Comparison of ENCODE assay signal across 17 cellular contexts in genomic region chr9:99055384-99055783, GRCh38. TPM values are rescaled to one million over a fixed set of nuclear protein-coding genes. Genes with fewer than 3 reads are reported as not detected.
DNase-seq lines count a peak whose midpoint lies in the region; ATAC-seq and TF ChIP-seq lines count a peak whose summit lies in the region.
"Had no signal": no experiment of that assay in that cellular context is flagged by ENCODE, and none has a peak within 500 bp of the region (broad histone marks: within the 10 kb centered on the region; RNA-seq: fewer than 3 reads in every experiment).

No MANE protein-coding gene starts in this region.

- H3K27ac Mint-ChIP-seq in activated naive CD8-positive, alpha-beta T cell treated with anti-CD3 and anti-CD28 coated beads, Interleukin-2, amount 50 U/mL, for 24 hours, result peak overlapping the region; percentile 40
- H3K27ac Mint-ChIP-seq: activated B cell treated with CpG ODN at 0.5 μM for 24 hours; CD4-positive, alpha-beta T cell had no signal

- H3K4ac ChIP-seq in IMR-90 (ENCODE audit: low read depth, low read length), result peak overlapping the region; percentile 44

- peak overlapping the region; percentile 46; the same call in 1 of the 2 replicates for H2BK120ac ChIP-seq in IMR-90 (ENCODE audit: low read depth, low read length)

- H3K27ac ChIP-seq in IMR-90 (ENCODE audit: insufficient read depth, low read length), result no peak overlapping the region
- H3K27ac ChIP-seq: colonic mucosa, gastrocnemius medialis had no signal

- BruUV-seq in IMR-90 (replicated peaks; lab: Mats Ljungman, UMichigan), result no TSS peak

- no peaks in the 10 kb centered on the region for H3K27me3 ChIP-seq in IMR-90 (ENCODE audit: control insufficient read depth, insufficient read depth, low read length)
- H3K27me3 ChIP-seq: colonic mucosa, gastrocnemius medialis had no signal

- no peak overlapping the region for H2BK5ac ChIP-seq in IMR-90 (ENCODE audit: low read depth, low read length, poor library complexity, severe bottlenecking)

- WGBS in IMR-90 (ENCODE audit: extremely low coverage in 2 of 2, insufficient read length in 1 of 2), 2 experiments, result no CpG with 5 or more reads among the region's 1 CpG

- H3K36me3 ChIP-seq in IMR-90 (ENCODE audit: control insufficient read depth, insufficient read depth, low read length), result peaks cover 58% of the 10 kb centered on the region; the same call in 1 of the 2 replicates
- H3K36me3 ChIP-seq: colonic mucosa, gastrocnemius medialis had no signal

- no peaks in the 10 kb centered on the region for H3K9me3 ChIP-seq in IMR-90 (ENCODE audit: control insufficient read depth, insufficient read depth, low read length)
- H3K9me3 ChIP-seq: colonic mucosa, gastrocnemius medialis had no signal

- no peak overlapping the region for H3K4me2 ChIP-seq in IMR-90 (ENCODE audit: low read depth, low read length)

- H3K4me3 Mint-ChIP-seq in activated naive CD8-positive, alpha-beta T cell treated with anti-CD3 and anti-CD28 coated beads, Interleukin-2, amount 50 U/mL, for 24 hours, result no peak overlapping the region
- H3K4me3 Mint-ChIP-seq: activated B cell treated with CpG ODN at 0.5 μM for 24 hours, neural crest cell had no signal

- no peak overlapping the region for H2AK9ac ChIP-seq in IMR-90 (replicated peaks; ENCODE audit: low read depth, low read length, poor library complexity)

- peaks cover 33% of the 10 kb centered on the region for H3K9me1 ChIP-seq in IMR-90 (ENCODE audit: insufficient read depth, low read length)

- H3K9me3 Mint-ChIP-seq in activated naive CD8-positive, alpha-beta T cell treated with anti-CD3 and anti-CD28 coated beads, Interleukin-2, amount 50 U/mL, for 24 hours, result no peaks in the 10 kb centered on the region
- H3K9me3 Mint-ChIP-seq: activated B cell treated with CpG ODN at 0.5 μM for 24 hours; CD4-positive, alpha-beta T cell; neural crest cell had no signal

- intact Hi-C loops in IMR-90 (cut with micrococcal nuclease), result no loop called here

- peaks cover 25% of the 10 kb centered on the region for H3K4me1 ChIP-seq in IMR-90 (ENCODE audit: control insufficient read depth, insufficient read depth, low read length)
- H3K4me1 ChIP-seq: colonic mucosa had no signal

- H3K36me3 Mint-ChIP-seq in activated naive CD8-positive, alpha-beta T cell treated with anti-CD3 and anti-CD28 coated beads, Interleukin-2, amount 50 U/mL, for 24 hours (ENCODE audit: low read depth), result no peaks in the 10 kb centered on the region

- H2BK20ac ChIP-seq in IMR-90 (ENCODE audit: low read depth, low read length), result peak overlapping the region; percentile 50; the same call in 1 of the 2 replicates

- TF ChIP-seq RAD21 in IMR-90 (IDR thresholded peaks at IDR 0.05; ENCODE audit: low read length), result no peak

- H4K8ac ChIP-seq in IMR-90 (ENCODE audit: low read depth in 2 of 2, low read length in 2 of 2), result no peak overlapping the region

- H4K5ac ChIP-seq in IMR-90 (ENCODE audit: low read depth, low read length), result no peak overlapping the region

- POLR2A ChIA-PET in IMR-90 (lab: Charles Lee; ENCODE audit: unreplicated experiment), result no interaction called here

- peak overlapping the region; percentile 26; the same call in 1 of the 2 replicates for H3K14ac ChIP-seq in IMR-90 (replicated peaks; ENCODE audit: low read depth, low read length)

- TF ChIP-seq POLR2A in IMR-90 (IDR thresholded peaks at IDR 0.05; ENCODE audit: low read depth, low read length) (no peak), erythroblast (IDR thresholded peaks at IDR 0.05; ENCODE audit: low read length) (no peak)

- H4K91ac ChIP-seq in IMR-90 (ENCODE audit: insufficient read depth, low read depth, low read length), result peak overlapping the region; percentile 50; the same call in 1 of the 2 replicates

- CTCF ChIA-PET in IMR-90 (lab: Yijun Ruan, JAX), result interaction anchor here (0.7 to 0.8 kb wide), 2 partner anchors 30 to 203 kb away, joined by 3 read pairs; no protein-coding TSS in a partner anchor

- no peak overlapping the region for H3K4me3 ChIP-seq in IMR-90 (ENCODE audit: insufficient read depth, low read depth, low read length)
- H3K4me3 ChIP-seq: colonic mucosa, gastrocnemius medialis had no signal

- H3K79me1 ChIP-seq in IMR-90 (ENCODE audit: low read depth in 1 of 2, low read length in 2 of 2), result no peaks in the 10 kb centered on the region

- in situ Hi-C loops in IMR-90 (cut with MboI; ENCODE audit: low sequenced_read_pairs), result no loop called here

- no peak overlapping the region for H3K18ac ChIP-seq in IMR-90 (ENCODE audit: low read depth, low read length)

- no peak overlapping the region for H3K23ac ChIP-seq in IMR-90 (ENCODE audit: low read depth, low read length)

- H3K27me3 Mint-ChIP-seq in activated naive CD8-positive, alpha-beta T cell treated with anti-CD3 and anti-CD28 coated beads, Interleukin-2, amount 50 U/mL, for 24 hours, result no peaks in the 10 kb centered on the region
- H3K27me3 Mint-ChIP-seq: activated B cell treated with CpG ODN at 0.5 μM for 24 hours; CD4-positive, alpha-beta T cell had no signal

- H3K56ac ChIP-seq in IMR-90 (ENCODE audit: extremely low read depth, insufficient read depth, low read length), result no peak overlapping the region

- peak overlapping the region; percentile 75; the same call in 2 of the 3 replicates for H2BK15ac ChIP-seq in IMR-90 (ENCODE audit: low read depth, low read length)

- peak overlapping the region; percentile 76 for H2AK5ac ChIP-seq in IMR-90 (ENCODE audit: low read depth, low read length)

- no peak for TF ChIP-seq CTCF in IMR-90 (conservative IDR thresholded peaks at IDR 0.05; ENCODE audit: low read depth, low read length)

- H2AFZ ChIP-seq in IMR-90 (replicated peaks; ENCODE audit: low read length, poor library complexity), result no peak overlapping the region

- DNase-seq in A172 (ENCODE audit: low spot score) (peak; percentile 90), IMR-90 (no peak), iris pigment epithelial cell (ENCODE audit: low read depth) (peak; percentile 36), erythroblast (lab: John Stamatoyannopoulos, UW) (no peak), NCI-H187 treated with DMSO at 0.1 percent for 48 hours (lab: John Stamatoyannopoulos, UW) (no peak), SK-N-DZ (ENCODE audit: low spot score) (no peak)
- no peak for DNase-seq in activated naive CD8-positive, alpha-beta T cell treated with anti-CD3 and anti-CD28 coated beads, Interleukin-2, amount 50 U/mL, for 24 hours
- DNase-seq: ACHN; activated B cell treated with CpG ODN at 0.5 μM for 24 hours; CD4-positive, alpha-beta T cell; colonic mucosa; DMS53; gastrocnemius medialis; stimulated activated naive CD4-positive, alpha-beta T cell treated with Interleukin-2 at 50 U/mL for 16 hours; T-helper 1 cell had no signal

- peaks cover 70% of the 10 kb centered on the region for H3K4me1 Mint-ChIP-seq in activated naive CD8-positive, alpha-beta T cell treated with anti-CD3 and anti-CD28 coated beads, Interleukin-2, amount 50 U/mL, for 24 hours
- H3K4me1 Mint-ChIP-seq: neural crest cell had no signal

- dilution Hi-C loops in IMR-90 (cut with HindIII; ENCODE audit: low sequenced_read_pairs, unreplicated experiment), result no loop called here

- H4K20me1 ChIP-seq in IMR-90 (ENCODE audit: insufficient read depth, low read length), result no peaks in the 10 kb centered on the region

- no peak for ATAC-seq in IMR-90 (ENCODE audit: low read depth)
- ATAC-seq in activated naive CD8-positive, alpha-beta T cell treated with anti-CD3 and anti-CD28 coated beads, Interleukin-2, amount 50 U/mL, for 24 hours, result no peak
- no peak for ATAC-seq in GM21723 (IDR thresholded peaks at IDR 0.05; ENCODE audit: unreplicated experiment)
- ATAC-seq: gastrocnemius medialis had no signal

- no peak overlapping the region for H3K9ac ChIP-seq in IMR-90 (ENCODE audit: low read depth, low read length)

TF ChIP-seq in IMR-90, 13 proteins besides CTCF, POLR2A, EP300 and RAD21:
- TF ChIP-seq SMC3 (IDR thresholded peaks at IDR 0.05; ENCODE audit: low read depth, low read length) (no peak), CEBPB (IDR thresholded peaks at IDR 0.05; ENCODE audit: low read depth, low read length) (no peak)

RNA-seq across cellular contexts. Expression of gene TGFBR1, which starts 49.5 kb away (rescaled TPM):
- 30.3 and 31.1 TPM in 2 replicates for total RNA-seq in A172 (2014; rRNA removed; shearing (Covaris generic))
- 57.8 and 75.3 TPM in 2 replicates for total RNA-seq in IMR-90 (2012; rRNA removed)
- polyA plus RNA-seq in IMR-90 (2012; rRNA removed), result 10.2 and 15.1 TPM in 2 replicates
- 7.8 and 11.8 TPM in 2 replicates for polyA plus RNA-seq in IMR-90 (2012; cell fraction: cytosol; rRNA removed)
- polyA plus RNA-seq in IMR-90 (2012; cell fraction: nucleus; rRNA removed; ENCODE audit: low replicate concordance), result 1.8 and 11.2 TPM in 2 replicates
- polyA plus RNA-seq in SK-N-DZ (2014; cell fraction: cytosol; rRNA removed), result 24.6 and 24.7 TPM in 2 replicates
- polyA plus RNA-seq in SK-N-DZ (2014; cell fraction: nucleus; rRNA removed), result 13.3 and 15.2 TPM in 2 replicates

Comparison
In these comparisons a context has a peak if more than half of its experiments do, and no peak if none do; other contexts are left out.
1. DNase-seq: peak in A172 (single experiment) and iris pigment epithelial cell (single experiment); none in IMR-90 (single experiment), activated naive CD8-positive, alpha-beta T cell treated with anti-CD3 and anti-CD28 coated beads, Interleukin-2, amount 50 U/mL, for 24 hours (single experiment), erythroblast (0 of 2), NCI-H187 treated with DMSO at 0.1 percent for 48 hours (single experiment) and SK-N-DZ (single experiment).